In genomic region chr16:75246504-75247205, GRCh38 we compare ENCODE assay signal across 13 cellular contexts. TPM values are rescaled to one million over a fixed set of nuclear protein-coding genes. Genes with fewer than 3 reads are reported as not detected.
DNase-seq lines count a peak whose midpoint lies in the region; ATAC-seq and TF ChIP-seq lines count a peak whose summit lies in the region.
"Had no signal": no experiment of that assay in that cellular context is flagged by ENCODE, and none has a peak within 500 bp of the region (broad histone marks: within the 10 kb centered on the region; RNA-seq: fewer than 3 reads in every experiment).

No MANE protein-coding gene starts in this region.

- H3K27ac ChIP-seq in Peyer's patch (peak overlapping the region in 3 of 4 donors; percentile 91 to 96 (median 93)), endodermal cell (ENCODE audit: low read depth, low read length) (peak overlapping the region; percentile 44), muscle layer of duodenum (ENCODE audit: low read length) (peak overlapping the region; percentile 70), tibial artery (peak overlapping the region; percentile 93 to 99)
- H3K27ac ChIP-seq: HL-60 had no signal

- ATAC-seq in HG02588 (IDR thresholded peaks at IDR 0.05; ENCODE audit: unreplicated experiment), result no peak

- H3K9me3 ChIP-seq in Peyer's patch, result no peaks in the 10 kb centered on the region
- H3K9me3 ChIP-seq in endodermal cell (ENCODE audit: control insufficient read depth, low read length), result no peaks in the 10 kb centered on the region
- no peaks in the 10 kb centered on the region for H3K9me3 ChIP-seq in muscle layer of duodenum (ENCODE audit: control insufficient read depth in 1 of 2, low read length in 2 of 2)
- H3K9me3 ChIP-seq in tibial artery, result no peaks in the 10 kb centered on the region

- H3K4me3 Mint-ChIP-seq in endodermal cell, result no peak overlapping the region

- H3K36me3 Mint-ChIP-seq in endodermal cell (ENCODE audit: low read depth), result peaks cover 18% of the 10 kb centered on the region

- H3K4me3 ChIP-seq in Peyer's patch (no peak overlapping the region), endodermal cell (ENCODE audit: low read length) (no peak overlapping the region), muscle layer of duodenum (ENCODE audit: low read depth in 1 of 2, low read length in 2 of 2) (no peak overlapping the region), tibial artery (no peak overlapping the region)

- 86 to 91% methylated on average over 7 to 12 of the region's 12 CpGs for whole genome bisulfite sequencing in endodermal cell (ENCODE audit: insufficient coverage in 1 of 2, insufficient read length in 1 of 2), 2 experiments

- no peaks in the 10 kb centered on the region for H3K9me3 Mint-ChIP-seq in endodermal cell

- intact Hi-C loops in tibial artery (cut with DNase I; ENCODE audit: low total_unique reads), result no loop called here

- no peak for TF ChIP-seq CTCF in Peyer's patch (IDR thresholded peaks at IDR 0.05)
- no peak for TF ChIP-seq CTCF in endodermal cell (conservative IDR thresholded peaks at IDR 0.05)
- TF ChIP-seq CTCF in tibial artery (IDR thresholded peaks at IDR 0.05), result no peak

- H3K27ac Mint-ChIP-seq in endodermal cell, result peak overlapping the region; percentile 89

- no peak overlapping the region for H3K9ac ChIP-seq in endodermal cell (ENCODE audit: extremely low read depth, low read length, poor library complexity, severe bottlenecking)

- H3K27me3 Mint-ChIP-seq in endodermal cell (ENCODE audit: insufficient read depth), result no peaks in the 10 kb centered on the region

- peaks cover 25% of the 10 kb centered on the region for H3K4me1 Mint-ChIP-seq in endodermal cell

- H3K36me3 ChIP-seq in Peyer's patch (peaks cover 0 to 28% (median 0%) of the 10 kb centered on the region in 3 donors), endodermal cell (ENCODE audit: control insufficient read depth, insufficient read depth, low read length) (no peaks in the 10 kb centered on the region), muscle layer of duodenum (ENCODE audit: control insufficient read depth in 1 of 2, insufficient read depth in 2 of 2, low read length in 2 of 2) (peaks cover 0 to 21% of the 10 kb centered on the region in 2 donors), tibial artery (peaks cover 9 to 15% (median 13%) of the 10 kb centered on the region in 3 donors)

- no peak for DNase-seq in Peyer's patch
- DNase-seq in endodermal cell, result no peak
- DNase-seq in tibial artery, result no peak
- DNase-seq in NOMO-1 treated with dmso at 0.1 percent for 144 hours (lab: John Stamatoyannopoulos, UW; ENCODE audit: unreplicated experiment), result no peak
- DNase-seq in stimulated activated naive CD4-positive, alpha-beta T cell treated with Interleukin-2 at 50 U/mL for 16 hours (lab: John Stamatoyannopoulos, UW), result no peak
- no peak for DNase-seq in NOMO-1 (lab: John Stamatoyannopoulos, UW; ENCODE audit: unreplicated experiment in 2 of 2)
- DNase-seq: NCI-H1930, SIG-M5 had no signal

- H3K27me3 ChIP-seq in Peyer's patch, result no peaks in the 10 kb centered on the region
- no peaks in the 10 kb centered on the region for H3K27me3 ChIP-seq in endodermal cell (ENCODE audit: control insufficient read depth, insufficient read depth, low read length, poor library complexity, severe bottlenecking)
- H3K27me3 ChIP-seq in muscle layer of duodenum (ENCODE audit: low read depth, low read length), result no peaks in the 10 kb centered on the region
- no peaks in the 10 kb centered on the region for H3K27me3 ChIP-seq in tibial artery

- peaks cover 6 to 70% (median 11%) of the 10 kb centered on the region in 4 donors for H3K4me1 ChIP-seq in Peyer's patch
- peaks cover 7% of the 10 kb centered on the region for H3K4me1 ChIP-seq in endodermal cell (ENCODE audit: control insufficient read depth, insufficient read depth, low read length)
- H3K4me1 ChIP-seq in muscle layer of duodenum (ENCODE audit: control insufficient read depth in 1 of 2, insufficient read depth in 2 of 2, low read length in 2 of 2), result peaks cover 23 to 80% of the 10 kb centered on the region in 2 donors
- H3K4me1 ChIP-seq in tibial artery, result peaks cover 0 to 88% (median 82%) of the 10 kb centered on the region in 4 donors

- no peak for TF ChIP-seq POLR2A in Peyer's patch (IDR thresholded peaks at IDR 0.05)

RNA-seq across cellular contexts. Expression of gene BCAR1, which starts 4.8 kb away (rescaled TPM):
- 100 to 1,000 TPM in 3 of 4 donors, 10 to 100 TPM in 1; 77.6 to 251 (median 206) TPM for total RNA-seq in Peyer's patch
- 10 to 100 TPM; 56.2 to 74.3 TPM for total RNA-seq in endodermal cell
- 38.6 TPM for polyA plus RNA-seq in endodermal cell (2013, experiment 1 of 2)
- polyA plus RNA-seq in endodermal cell (2013, experiment 2 of 2), result 33.2 TPM

RNA-seq across cellular contexts. Expression of gene CTRB1, which starts 27.9 kb away (rescaled TPM):
- total RNA-seq in Peyer's patch (not detected), endodermal cell (not detected)
- not detected for polyA plus RNA-seq in endodermal cell (2013, experiment 1 of 2)
- not detected for polyA plus RNA-seq in endodermal cell (2013, experiment 2 of 2)
- total RNA-seq: H4, pulmonary artery endothelial cell had no signal

RNA-seq across cellular contexts. Expression of gene CTRB2, which starts 39.7 kb away (rescaled TPM):
- total RNA-seq in Peyer's patch, result not detected
- total RNA-seq in endodermal cell, result not detected
- not detected for polyA plus RNA-seq in endodermal cell (2013, experiment 1 of 2)
- polyA plus RNA-seq in endodermal cell (2013, experiment 2 of 2), result not detected
- total RNA-seq: H4, pulmonary artery endothelial cell had no signal

Comparison
In these comparisons a context has a peak if more than half of its experiments do, and no peak if none do; other contexts are left out.
1. H3K27ac ChIP-seq: peak in every context shown above with its lines; median percentile 96 in tibial artery; 93 in Peyer's patch; 70 in muscle layer of duodenum; 44 in endodermal cell.